Comparison of ENCODE assay signal across 38 cellular contexts in genomic region chr9:79452265-79452664, GRCh38.
"Had no signal": no experiment of that assay in that cellular context is flagged by ENCODE, and none has a peak within 500 bp of the region (broad histone marks: within the 10 kb centered on the region; RNA-seq: fewer than 3 reads in every experiment).

No MANE protein-coding gene starts in this region.

- H3K4me3 ChIP-seq: adrenal gland, ascending aorta, breast epithelium, cardiac muscle cell had no signal

- DNase-seq: activated effector memory CD4-positive, alpha-beta T cell treated with anti-CD3 and anti-CD28 coated beads, Interleukin-2, amount 50 U/mL, for 16 hours; activated effector memory CD4-positive, alpha-beta T cell treated with Interleukin-2 at 50 U/mL for 16 hours; activated gamma-delta T cell; activated gamma-delta T cell treated with Interleukin-2 at 50 U/mL for 16 hours; activated naive CD4-positive, alpha-beta T cell; activated naive CD4-positive, alpha-beta T cell treated with anti-CD3 and anti-CD28 coated beads for 36 hours; activated naive CD4-positive, alpha-beta T cell treated with anti-CD3 and anti-CD28 coated beads, Interleukin-2, amount 10 ng/mL, durations not matched to agents 7 days and 5 days; activated naive CD4-positive, alpha-beta T cell treated with anti-CD3 and anti-CD28 coated beads, Interleukin-2, amount 50 U/mL, for 16 hours; activated naive CD4-positive, alpha-beta T cell treated with Interleukin-2 at 50 U/mL for 16 hours; activated naive CD8-positive, alpha-beta T cell treated with anti-CD3 and anti-CD28 coated beads for 36 hours; activated naive CD8-positive, alpha-beta T cell treated with anti-CD3 and anti-CD28 coated beads, Interleukin-2, amount 10 ng/mL, durations not matched to agents 7 days and 5 days; activated naive CD8-positive, alpha-beta T cell treated with anti-CD3 and anti-CD28 coated beads, Interleukin-2, amount 50 U/mL, for 24 hours; activated T-cell treated with anti-CD3 and anti-CD28 coated beads, Interleukin-2, amount 50 U/mL, for 1 hour; activated T-cell treated with anti-CD3 and anti-CD28 coated beads, Interleukin-2, amount 50 U/mL, for 24 hours; activated T-cell treated with anti-CD3 and anti-CD28 coated beads, Interleukin-2, amount 50 U/mL, for 4 hours; activated T-cell treated with anti-CD3 and anti-CD28 coated beads, Interleukin-2, amount 50 U/mL, for 48 hours; adrenal gland; amniotic stem cell; amygdala; anterior cingulate cortex; aorta; brain microvascular endothelial cell; caudate nucleus; central memory CD4-positive, alpha-beta T cell; cerebellar nuclear complex had no signal

- H3K9me3 ChIP-seq: adrenal gland, breast epithelium had no signal

- H3K36me3 Mint-ChIP-seq: activated naive CD4-positive, alpha-beta T cell treated with anti-CD3 and anti-CD28 coated beads, Interleukin-2, amount 10 ng/mL, durations not matched to agents 7 days and 5 days; activated naive CD4-positive, alpha-beta T cell treated with anti-CD3 and anti-CD28 coated beads, Interleukin-2, amount 50 U/mL, for 24 hours; activated naive CD4-positive, alpha-beta T cell treated with anti-CD3 and anti-CD28 coated beads, Interleukin-2, amount 50 U/mL, for 72 hours; activated naive CD8-positive, alpha-beta T cell treated with anti-CD3 and anti-CD28 coated beads for 36 hours had no signal

- ATAC-seq: activated naive CD4-positive, alpha-beta T cell treated with anti-CD3 and anti-CD28 coated beads, Interleukin-2, amount 50 U/mL, for 72 hours; activated naive CD8-positive, alpha-beta T cell treated with anti-CD3 and anti-CD28 coated beads, Interleukin-2, amount 50 U/mL, for 24 hours; activated T-cell treated with anti-CD3 and anti-CD28 coated beads, Interleukin-2, amount 50 U/mL, for 4 hours; activated T-helper 17 cell treated with anti-CD3 and anti-CD28 coated beads, Interleukin-2, amount 50 U/mL, for 72 hours had no signal

- H3K36me3 ChIP-seq: adrenal gland, ascending aorta, brain microvascular endothelial cell, breast epithelium, cardiac muscle cell had no signal

- FAIRE-seq: astrocyte, bronchial epithelial cell had no signal

- H3K27me3 ChIP-seq: adrenal gland, ascending aorta, brain microvascular endothelial cell, breast epithelium, cardiac muscle cell had no signal

- H3K27ac Mint-ChIP-seq: activated naive CD4-positive, alpha-beta T cell treated with anti-CD3 and anti-CD28 coated beads for 36 hours; activated naive CD4-positive, alpha-beta T cell treated with anti-CD3 and anti-CD28 coated beads, Interleukin-2, amount 10 ng/mL, durations not matched to agents 7 days and 5 days; activated naive CD4-positive, alpha-beta T cell treated with anti-CD3 and anti-CD28 coated beads, Interleukin-2, amount 50 U/mL, for 24 hours; activated naive CD4-positive, alpha-beta T cell treated with anti-CD3 and anti-CD28 coated beads, Interleukin-2, amount 50 U/mL, for 72 hours; activated naive CD8-positive, alpha-beta T cell; activated naive CD8-positive, alpha-beta T cell treated with anti-CD3 and anti-CD28 coated beads for 36 hours; activated naive CD8-positive, alpha-beta T cell treated with anti-CD3 and anti-CD28 coated beads, Interleukin-2, amount 10 ng/mL, durations not matched to agents 7 days and 5 days; activated naive CD8-positive, alpha-beta T cell treated with anti-CD3 and anti-CD28 coated beads, Interleukin-2, amount 50 U/mL, for 24 hours; activated T-cell treated with anti-CD3 and anti-CD28 coated beads, Interleukin-2, amount 50 U/mL, for 24 hours; activated T-helper 1 cell treated with anti-CD3 and anti-CD28 coated beads, Interleukin-12 subunit alpha, Interleukin-12 subunit beta, Interleukin-2, Interleukin-4 antibody, amounts not matched to agents 30 ng/mL and 10 ng/mL and 1 ng/mL, durations not matched to agents 14 hours and 24 hours and 36 hours; activated T-helper 17 cell treated with anti-CD3 and anti-CD28 coated beads, Interleukin-2, amount 50 U/mL, for 72 hours; activated T-helper 2 cell treated with anti-CD3 and anti-CD28 coated beads, Interferon-gamma antibody, Interleukin-2, Interleukin-4, amounts not matched to agents 10 μg/mL and 5 μg/mL and 100 μg/mL, durations not matched to agents 14 hours and 24 hours and 36 hours; brain had no signal

- H3K4me3 Mint-ChIP-seq: activated naive CD4-positive, alpha-beta T cell treated with anti-CD3 and anti-CD28 coated beads for 36 hours; activated naive CD4-positive, alpha-beta T cell treated with anti-CD3 and anti-CD28 coated beads, Interleukin-2, amount 10 ng/mL, durations not matched to agents 7 days and 5 days; activated naive CD4-positive, alpha-beta T cell treated with anti-CD3 and anti-CD28 coated beads, Interleukin-2, amount 50 U/mL, for 24 hours; activated naive CD8-positive, alpha-beta T cell; activated naive CD8-positive, alpha-beta T cell treated with anti-CD3 and anti-CD28 coated beads for 36 hours; activated naive CD8-positive, alpha-beta T cell treated with anti-CD3 and anti-CD28 coated beads, Interleukin-2, amount 10 ng/mL, durations not matched to agents 7 days and 5 days; activated naive CD8-positive, alpha-beta T cell treated with anti-CD3 and anti-CD28 coated beads, Interleukin-2, amount 50 U/mL, for 24 hours; activated T-cell treated with anti-CD3 and anti-CD28 coated beads, Interleukin-2, amount 50 U/mL, for 24 hours; activated T-cell treated with anti-CD3 and anti-CD28 coated beads, Interleukin-2, amount 50 U/mL, for 4 hours; activated T-helper 1 cell treated with anti-CD3 and anti-CD28 coated beads, Interleukin-12 subunit alpha, Interleukin-12 subunit beta, Interleukin-2, Interleukin-4 antibody, amounts not matched to agents 30 ng/mL and 10 ng/mL and 1 ng/mL, durations not matched to agents 14 hours and 24 hours and 36 hours; activated T-helper 17 cell treated with anti-CD3 and anti-CD28 coated beads, Interleukin-2, amount 50 U/mL, for 72 hours; brain; central memory CD8-positive, alpha-beta T cell had no signal

- H3K27me3 Mint-ChIP-seq: activated naive CD4-positive, alpha-beta T cell treated with anti-CD3 and anti-CD28 coated beads, Interleukin-2, amount 10 ng/mL, durations not matched to agents 7 days and 5 days; activated naive CD8-positive, alpha-beta T cell treated with anti-CD3 and anti-CD28 coated beads for 36 hours had no signal

- H3K4me1 Mint-ChIP-seq: activated naive CD4-positive, alpha-beta T cell treated with anti-CD3 and anti-CD28 coated beads, Interleukin-2, amount 10 ng/mL, durations not matched to agents 7 days and 5 days; activated naive CD4-positive, alpha-beta T cell treated with anti-CD3 and anti-CD28 coated beads, Interleukin-2, amount 50 U/mL, for 24 hours; activated naive CD8-positive, alpha-beta T cell treated with anti-CD3 and anti-CD28 coated beads for 36 hours; activated naive CD8-positive, alpha-beta T cell treated with anti-CD3 and anti-CD28 coated beads, Interleukin-2, amount 10 ng/mL, durations not matched to agents 7 days and 5 days; activated naive CD8-positive, alpha-beta T cell treated with anti-CD3 and anti-CD28 coated beads, Interleukin-2, amount 50 U/mL, for 24 hours; activated T-helper 17 cell treated with anti-CD3 and anti-CD28 coated beads, Interleukin-2, amount 50 U/mL, for 72 hours; central memory CD8-positive, alpha-beta T cell had no signal

- H3K27ac ChIP-seq: adrenal gland, ascending aorta, brain microvascular endothelial cell, breast epithelium, cardiac muscle cell had no signal

- H3K4me1 ChIP-seq: adrenal gland, ascending aorta, breast epithelium had no signal
